ENCODE assay signal across 9 cellular contexts in the genomic region with DNA sequence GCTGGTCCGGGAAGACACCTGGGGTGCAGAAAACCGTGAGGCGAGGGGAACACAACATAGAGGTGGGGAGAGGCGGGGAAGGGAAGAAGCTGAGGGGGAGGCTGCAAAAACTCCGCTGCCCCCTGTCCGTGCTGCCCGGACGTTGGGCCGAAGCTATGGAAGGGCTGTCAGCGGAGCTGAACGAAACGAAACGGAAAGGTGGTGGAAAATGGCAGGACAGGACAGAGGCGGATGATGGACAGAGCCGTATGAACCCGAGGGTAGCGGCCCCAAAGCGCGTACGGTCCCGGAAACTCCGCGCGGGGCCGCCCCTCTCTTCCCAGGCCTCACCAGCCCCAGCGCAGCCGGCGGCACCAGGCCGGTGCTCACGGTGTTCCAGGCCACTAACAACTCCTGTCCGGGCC. TPM values are rescaled to one million over a fixed set of nuclear protein-coding genes. Genes with fewer than 3 reads are reported as not detected.
DNase-seq lines count a peak whose midpoint lies in the region; TF ChIP-seq lines count a peak whose summit lies in the region.
"Had no signal": no experiment of that assay in that cellular context is flagged by ENCODE, and none has a peak within 500 bp of the region (broad histone marks: within the 10 kb centered on the region; RNA-seq: fewer than 3 reads in every experiment).

No MANE protein-coding gene starts in this region.

- H3K4me1 Mint-ChIP-seq in activated T-cell treated with anti-CD3 and anti-CD28 coated beads, Interleukin-2, amount 50 U/mL, for 24 hours (ENCODE audit: low read depth) = peaks cover 49% of the 10 kb centered on the region

- 1% methylated on average over 28 to 31 of the region's 31 CpGs for WGBS in lower leg skin, 2 donors
- 0 to 1% methylated on average over 30 to 31 of the region's 31 CpGs for WGBS in tibial nerve, 2 donors

- peaks cover 74% of the 10 kb centered on the region for H3K36me3 Mint-ChIP-seq in activated T-cell treated with anti-CD3 and anti-CD28 coated beads, Interleukin-2, amount 50 U/mL, for 24 hours (ENCODE audit: low read depth)

- H3K27ac Mint-ChIP-seq in activated T-cell treated with anti-CD3 and anti-CD28 coated beads, Interleukin-2, amount 50 U/mL, for 24 hours = peak overlapping the region; percentile 93

- peaks cover 0 to 68% (median 24%) of the 10 kb centered on the region in 3 donors for H3K36me3 ChIP-seq in tibial nerve

- H3K4me3 Mint-ChIP-seq in activated T-cell treated with anti-CD3 and anti-CD28 coated beads, Interleukin-2, amount 50 U/mL, for 24 hours = peak overlapping the region; percentile 96

- no peaks in the 10 kb centered on the region for H3K9me3 ChIP-seq in tibial nerve

- peak overlapping the region; percentile 67 to 98 (median 94) for H3K27ac ChIP-seq in tibial nerve

- TF ChIP-seq POLR2A in lower leg skin (IDR thresholded peaks at IDR 0.05) (no peak), tibial nerve (IDR thresholded peaks at IDR 0.05) (no peak)

- peak overlapping the region; percentile 87 for H3K4me3 ChIP-seq in astrocyte of the spinal cord (ENCODE audit: low read depth, low read length)
- H3K4me3 ChIP-seq in lower leg skin (ENCODE audit: low read depth, poor library complexity, severe bottlenecking) = peak overlapping the region; percentile 71
- H3K4me3 ChIP-seq in tibial nerve = peak overlapping the region; percentile 78 to 99 (median 91)

- H3K4me1 ChIP-seq in tibial nerve = peaks cover 7 to 58% (median 34%) of the 10 kb centered on the region in 4 donors

- no peaks in the 10 kb centered on the region for H3K27me3 ChIP-seq in tibial nerve

- no peaks in the 10 kb centered on the region for H3K9me3 Mint-ChIP-seq in activated T-cell treated with anti-CD3 and anti-CD28 coated beads, Interleukin-2, amount 50 U/mL, for 24 hours

- TF ChIP-seq CTCF in astrocyte of the spinal cord (IDR thresholded peaks at IDR 0.05; ENCODE audit: low read depth, low read length) (no peak), lower leg skin (IDR thresholded peaks at IDR 0.05) (no peak), tibial nerve (IDR thresholded peaks at IDR 0.05) (no peak)

- no peak for DNase-seq in activated T-cell treated with anti-CD3 and anti-CD28 coated beads, Interleukin-2, amount 50 U/mL, for 24 hours
- DNase-seq in activated T-cell treated with anti-CD3 and anti-CD28 coated beads, Interleukin-2, amount 50 U/mL, for 48 hours = no peak
- DNase-seq in astrocyte of the spinal cord (ENCODE audit: low read depth, low spot score) (no peak), lower leg skin (ENCODE audit: low spot score in 2 of 2) (no peak), tibial nerve (ENCODE audit: low spot score in 2 of 2) (no peak), NCI-H1417 (lab: John Stamatoyannopoulos, UW) (no peak), retina (no peak), AG20443 (ENCODE audit: low spot score) (no peak)

- in situ Hi-C loops in astrocyte of the spinal cord (cut with HindIII; ENCODE audit: low sequenced_read_pairs) = no loop called here

- no peak for TF ChIP-seq EP300 in tibial nerve (IDR thresholded peaks at IDR 0.05)

- intact Hi-C loops in lower leg skin (cut with DNase I; ENCODE audit: low total_unique reads) = loop anchor here (5.0 kb wide), 1 partner anchor 81 kb away; no protein-coding TSS in a partner anchor

- H3K27me3 Mint-ChIP-seq in activated T-cell treated with anti-CD3 and anti-CD28 coated beads, Interleukin-2, amount 50 U/mL, for 24 hours = no peaks in the 10 kb centered on the region

RNA-seq across cellular contexts. Expression of gene ANAPC2, which starts 0.3 kb away (rescaled TPM):
- total RNA-seq in lower leg skin (10 to 100 TPM; 26.2 to 69.3 (median 30.5) TPM), tibial nerve (10 to 100 TPM; 41.6 to 73.0 (median 58.9) TPM)

RNA-seq across cellular contexts. Expression of gene SSNA1, which starts 0.4 kb away (rescaled TPM):
- 100 to 1,000 TPM in 2 of 4 donors, 10 to 100 TPM in 2; 79.2 to 112 (median 93.1) TPM for total RNA-seq in lower leg skin
- total RNA-seq in tibial nerve = 10 to 100 TPM; 37.3 to 73.9 (median 53.5) TPM

RNA-seq across cellular contexts. Expression of gene TPRN, which starts 12.5 kb away (rescaled TPM):
- total RNA-seq in lower leg skin (10 to 100 TPM; 27.6 to 34.2 (median 29.1) TPM), tibial nerve (10 to 100 TPM in 1 of 4 donors, 1 to 10 TPM in 3; 6.8 to 12.3 (median 8.9) TPM)

RNA-seq across cellular contexts. Expression of gene TMEM210, which starts 16.2 kb away (rescaled TPM):
- total RNA-seq in lower leg skin = not detected
- not detected for total RNA-seq in tibial nerve
- total RNA-seq: SK-MEL-5 had no signal

RNA-seq across cellular contexts. Expression of gene TMEM203, which starts 17.4 kb away (rescaled TPM):
- total RNA-seq in lower leg skin (10 to 100 TPM; 45.7 to 60.7 (median 49.4) TPM), tibial nerve (10 to 100 TPM; 23.1 to 47.9 (median 30.0) TPM)
